In genomic region chr4:143337600-143338287, GRCh38 we compare ENCODE assay signal across 8 cellular contexts. TPM values are rescaled to one million over a fixed set of nuclear protein-coding genes. Genes with fewer than 3 reads are reported as not detected.
DNase-seq lines count a peak whose midpoint lies in the region; ATAC-seq and TF ChIP-seq lines count a peak whose summit lies in the region.

No MANE protein-coding gene starts in this region.

- H3K27me3 Mint-ChIP-seq in activated CD4-positive, alpha-beta T cell treated with anti-CD3 and anti-CD28 coated beads for 36 hours, result peaks cover 36% of the 10 kb centered on the region

- in situ Hi-C loops in Panc1 (cut with HindIII; ENCODE audit: low pct_unique_long_range_greater_than_20kb, low sequenced_read_pairs), result no loop called here

- POLR2A ChIA-PET in activated CD4-positive, alpha-beta T cell treated with anti-CD3 and anti-CD28 coated beads for 36 hours (lab: Charles Lee), result no interaction called here
- POLR2A ChIA-PET in Panc1 (lab: Charles Lee), result no interaction called here

- CTCF ChIA-PET in activated CD4-positive, alpha-beta T cell treated with anti-CD3 and anti-CD28 coated beads for 36 hours (lab: Charles Lee), result no interaction called here
- CTCF ChIA-PET in Panc1 (lab: Charles Lee), result no interaction called here

- H3K27ac Mint-ChIP-seq in activated CD4-positive, alpha-beta T cell treated with anti-CD3 and anti-CD28 coated beads for 36 hours, result no peak overlapping the region

- no peaks in the 10 kb centered on the region for H3K36me3 Mint-ChIP-seq in activated CD4-positive, alpha-beta T cell treated with anti-CD3 and anti-CD28 coated beads for 36 hours (ENCODE audit: low read depth)

- no peak for TF ChIP-seq CTCF in Panc1 (IDR thresholded peaks at IDR 0.05)
- peak in 2 of 4 donors; percentile 10 to 15 for TF ChIP-seq CTCF in right lobe of liver (IDR thresholded peaks at IDR 0.05)

- peaks cover 8% of the 10 kb centered on the region for H3K4me1 Mint-ChIP-seq in activated CD4-positive, alpha-beta T cell treated with anti-CD3 and anti-CD28 coated beads for 36 hours

- H3K27me3 ChIP-seq in Panc1 (ENCODE audit: control insufficient read depth, insufficient read depth, low read length), result peaks cover 4% of the 10 kb centered on the region; the same call in 1 of the 2 replicates
- no peaks in the 10 kb centered on the region for H3K27me3 ChIP-seq in right lobe of liver
- no peaks in the 10 kb centered on the region for H3K27me3 ChIP-seq in stomach smooth muscle (ENCODE audit: control insufficient read depth in 1 of 2, insufficient read depth in 2 of 2, low read length in 2 of 2)

- H3K9me3 ChIP-seq in Panc1 (ENCODE audit: control insufficient read depth, insufficient read depth, low read depth, low read length) (no peaks in the 10 kb centered on the region), right lobe of liver (no peaks in the 10 kb centered on the region), stomach smooth muscle (ENCODE audit: control insufficient read depth in 2 of 2, low read length in 2 of 2) (no peaks in the 10 kb centered on the region)

- no peak overlapping the region for H3K27ac ChIP-seq in Panc1 (ENCODE audit: low read length)
- H3K27ac ChIP-seq in right lobe of liver, result peak overlapping the region; percentile 91 to 95 (median 94)
- peak overlapping the region; percentile 86 for H3K27ac ChIP-seq in stomach smooth muscle (ENCODE audit: low read length)

- H3K4me1 ChIP-seq in Panc1 (ENCODE audit: control insufficient read depth, insufficient read depth, low read length), result no peaks in the 10 kb centered on the region
- H3K4me1 ChIP-seq in right lobe of liver, result peaks cover 0 to 7% (median 3%) of the 10 kb centered on the region in 4 donors
- peaks cover 7% of the 10 kb centered on the region for H3K4me1 ChIP-seq in stomach smooth muscle (ENCODE audit: control insufficient read depth, insufficient read depth, low read length)

- WGBS in right lobe of liver (ENCODE audit: insufficient coverage, low coverage, low lambda C conversion rate, missing lambda C conversion rate), result 2% methylated on average over 21 of the region's 25 CpGs

- H3K36me3 ChIP-seq in Panc1 (ENCODE audit: control insufficient read depth, insufficient read depth, low read length) (no peaks in the 10 kb centered on the region), right lobe of liver (no peaks in the 10 kb centered on the region), stomach smooth muscle (ENCODE audit: control insufficient read depth in 2 of 2, insufficient read depth in 2 of 2, low read length in 2 of 2) (no peaks in the 10 kb centered on the region)

- no peaks in the 10 kb centered on the region for H3K9me3 Mint-ChIP-seq in activated CD4-positive, alpha-beta T cell treated with anti-CD3 and anti-CD28 coated beads for 36 hours (ENCODE audit: low read depth)

- H3K4me3 Mint-ChIP-seq in activated CD4-positive, alpha-beta T cell treated with anti-CD3 and anti-CD28 coated beads for 36 hours, result peak overlapping the region; percentile 76

- intact Hi-C loops in activated CD4-positive, alpha-beta T cell treated with anti-CD3 and anti-CD28 coated beads for 36 hours (cut with DNase I, micrococcal nuclease), result loop anchor here (1.0 to 5.0 kb wide), 5 partner anchors 23 to 175 kb away; partner anchors contain the start of genes SMARCA5 (in 1 of the 2) and USP38 (in 1 of the 2)
- intact Hi-C loops in Panc1 (cut with micrococcal nuclease; ENCODE audit: unreplicated experiment), result loop anchor here (10.0 kb wide), 1 partner anchor 123 kb away; no protein-coding TSS in a partner anchor
- intact Hi-C loops in right lobe of liver (cut with DNase I), result no loop called here

- no peak for TF ChIP-seq POLR2A in right lobe of liver (IDR thresholded peaks at IDR 0.05)

- H3K4me3 ChIP-seq in Panc1 (ENCODE audit: low read depth in 2 of 2, low read length in 2 of 2) (peak overlapping the region; percentile 58 to 65), right lobe of liver (peak overlapping the region; percentile 89 to 94 (median 90)), stomach smooth muscle (ENCODE audit: low read length in 2 of 2) (peak overlapping the region; percentile 92 to 99)

- ATAC-seq in activated CD4-positive, alpha-beta T cell treated with anti-CD3 and anti-CD28 coated beads for 36 hours, result no peak
- ATAC-seq in Panc1 (no peak), right lobe of liver (peak; percentile 17 to 63 (median 29)), HG02938 (IDR thresholded peaks at IDR 0.05; ENCODE audit: unreplicated experiment) (no peak)

- DNase-seq in activated CD4-positive, alpha-beta T cell treated with anti-CD3 and anti-CD28 coated beads for 36 hours, result peak; percentile 23
- no peak for DNase-seq in activated CD4-positive, alpha-beta T cell treated with anti-CD3 and anti-CD28 coated beads, Interleukin-2, amount 50 U/mL, for 4 hours
- DNase-seq in Panc1 (ENCODE audit: low read depth, low spot score), result no peak
- peak; percentile 22 for DNase-seq in dedifferentiated amniotic fluid mesenchymal stem cell (ENCODE audit: extremely low spot score)
- peak; percentile 65 to 86 (median 84) for DNase-seq in right lobe of liver
- no peak for DNase-seq in activated gamma-delta T cell (lab: John Stamatoyannopoulos, UW)

- H3K9ac ChIP-seq in stomach smooth muscle (ENCODE audit: low read length in 2 of 2), result peak overlapping the region; percentile 82 to 85

- no TSS peak for BruUV-seq in Panc1 (replicated peaks; lab: Mats Ljungman, UMichigan)

RNA-seq across cellular contexts. Expression of gene GAB1, which starts 1.1 kb away (rescaled TPM):
- total RNA-seq in activated CD4-positive, alpha-beta T cell treated with anti-CD3 and anti-CD28 coated beads for 36 hours, result under 1 TPM; 0.35 to 0.48 TPM
- total RNA-seq in Panc1 (2021; ENCODE audit: unreplicated experiment) (2.8 TPM), right lobe of liver (10 to 100 TPM in 2 of 6 experiments, 1 to 10 TPM in 4; 7.0 to 13.0 (median 9.7) TPM)
- 2.0 TPM for polyA plus RNA-seq in Panc1 (2012; ENCODE audit: insufficient read length)

Comparison
In these comparisons a context has a peak if more than half of its experiments do, and no peak if none do; other contexts are left out.
1. DNase-seq: peak in activated CD4-positive, alpha-beta T cell treated with anti-CD3 and anti-CD28 coated beads for 36 hours (single experiment), dedifferentiated amniotic fluid mesenchymal stem cell (single experiment) and right lobe of liver (3 of 3); none in activated CD4-positive, alpha-beta T cell treated with anti-CD3 and anti-CD28 coated beads, Interleukin-2, amount 50 U/mL, for 4 hours (0 of 2), Panc1 (single experiment) and activated gamma-delta T cell (single experiment).
2. ATAC-seq: peak in right lobe of liver (4 of 4); none in activated CD4-positive, alpha-beta T cell treated with anti-CD3 and anti-CD28 coated beads for 36 hours (single experiment), Panc1 (single experiment) and HG02938 (single experiment).
3. intact Hi-C loops: an anchor here in activated CD4-positive, alpha-beta T cell treated with anti-CD3 and anti-CD28 coated beads for 36 hours (1.0 to 5.0 kb wide) and Panc1 (10.0 kb wide); none called in right lobe of liver.
4. Peak in every context shown above with its lines, with median percentiles within 50 percentile points of each other: H3K4me3 ChIP-seq.